2 cellular contexts compared by ENCODE assay signal in genomic region chr2:217804338-217804737, GRCh38.
TF ChIP-seq lines count a peak whose summit lies in the region.

No MANE protein-coding gene starts in this region.

TF ChIP-seq in H1, 55 proteins besides CTCF, POLR2A, EP300 and RAD21:
- TF ChIP-seq MAX (IDR thresholded peaks at IDR 0.05) = peak; percentile 69
- TF ChIP-seq SAP30 (IDR thresholded peaks at IDR 0.05; ENCODE audit: insufficient read depth, insufficient replicate concordance, low read length) = peak; percentile 32
- no peak for TF ChIP-seq CEBPB (IDR thresholded peaks at IDR 0.05; ENCODE audit: low read depth, low read length)
- TF ChIP-seq E2F6 (IDR thresholded peaks at IDR 0.05) = peak; percentile 66
- peak; percentile 39 to 69; a peak in 1 of 4 replicates for TF ChIP-seq SIN3A (conservative IDR thresholded peaks at IDR 0.05 in 1 of 2, IDR thresholded peaks at IDR 0.05 in 1 of 2; ENCODE audit: low read depth in 1 of 2, low read length in 2 of 2)
TF ChIP-seq in H1: peak in this region for 4.

TF ChIP-seq in GM12891, 5 proteins besides CTCF, POLR2A, EP300 and RAD21:
- TF ChIP-seq SPI1 (IDR thresholded peaks at IDR 0.05; ENCODE audit: low read depth, low read length) (no peak), POU2F2 (IDR thresholded peaks at IDR 0.05; ENCODE audit: low read depth, low read length) (no peak), TAF1 (IDR thresholded peaks at IDR 0.05; ENCODE audit: low read depth, low read length) (no peak), PAX5 (IDR thresholded peaks at IDR 0.05; ENCODE audit: insufficient read depth, low read length, severe bottlenecking) (no peak), POLR2AphosphoS5 (IDR thresholded peaks at IDR 0.05; ENCODE audit: low read depth, low read length) (no peak)
